In genomic region chr3:45911496-45912226, GRCh38 we compare ENCODE assay signal across 1 cellular context.
TF ChIP-seq lines count a peak whose summit lies in the region.

No MANE protein-coding gene starts in this region.

TF ChIP-seq in GM12878, 131 proteins besides CTCF, POLR2A, EP300 and RAD21:
- TF ChIP-seq SIN3A (IDR thresholded peaks at IDR 0.05; ENCODE audit: low read depth, low read length) (no peak), LARP7 (IDR thresholded peaks at IDR 0.05) (peak; percentile 10; the same call in 1 of the 2 replicates), BACH1 (IDR thresholded peaks at IDR 0.05; ENCODE audit: borderline replicate concordance) (no peak), ZBTB33 (IDR thresholded peaks at IDR 0.05) (no peak), CREM (IDR thresholded peaks at IDR 0.05; ENCODE audit: low read depth) (0 out of 2 replicates have a peak, but pooled peaks have one; percentile 8), STAT3 (IDR thresholded peaks at IDR 0.05; ENCODE audit: low read depth, low read length) (no peak), NFXL1 (IDR thresholded peaks at IDR 0.05; ENCODE audit: borderline replicate concordance) (no peak), NR2C1 (IDR thresholded peaks at IDR 0.05) (no peak), KAT2A (conservative IDR thresholded peaks at IDR 0.05; ENCODE audit: control insufficient read depth, low read depth, low read length) (no peak), NFYA (IDR thresholded peaks at IDR 0.05; ENCODE audit: borderline replicate concordance, low read depth, low read length) (no peak), SUPT20H (IDR thresholded peaks at IDR 0.05; ENCODE audit: borderline replicate concordance, control insufficient read depth, low read depth, low read length) (no peak), MLLT1 (IDR thresholded peaks at IDR 0.05) (peak; percentile 91), MAX (IDR thresholded peaks at IDR 0.05; ENCODE audit: low read depth, low read length) (no peak), SPI1 (IDR thresholded peaks at IDR 0.05; ENCODE audit: borderline replicate concordance, insufficient read depth, low read depth, low read length) (peak; percentile 38; the same call in 1 of the 2 replicates), USF2 (IDR thresholded peaks at IDR 0.05; ENCODE audit: borderline replicate concordance, low read depth, low read length) (no peak)
TF ChIP-seq in GM12878: peak in this region for 4.
